ENCODE assay signal across 11 cellular contexts in the genomic region with DNA sequence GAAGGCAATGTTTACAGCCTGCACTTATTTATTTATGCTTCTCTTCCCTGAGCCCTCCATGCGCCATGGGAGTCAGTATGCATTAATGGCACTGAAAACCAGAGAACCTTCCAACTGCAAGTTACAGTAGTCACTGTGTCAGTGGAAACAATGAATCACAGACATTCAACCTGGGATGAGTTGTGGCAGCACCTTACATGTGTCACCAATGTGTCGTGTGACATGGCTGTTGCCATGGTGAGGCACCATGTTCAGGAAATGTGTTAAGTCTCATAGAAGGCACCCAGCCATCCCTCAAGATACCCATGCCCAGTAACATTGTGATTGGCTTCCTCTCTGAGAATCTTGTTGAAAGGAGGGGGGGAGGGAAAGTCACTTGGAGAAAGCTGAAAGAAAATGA.
A peak's percentile ranks its signal among the peaks of the same experiment; 100 is the strongest.
DNase-seq lines count a peak whose midpoint lies in the region; ATAC-seq lines count a peak whose summit lies in the region.
"Had no signal": no experiment of that assay in that cellular context is flagged by ENCODE, and none has a peak within 500 bp of the region (broad histone marks: within the 10 kb centered on the region; RNA-seq: fewer than 3 reads in every experiment).

No MANE protein-coding gene starts in this region.

- ATAC-seq in activated T-cell treated with anti-CD3 and anti-CD28 coated beads, Interleukin-2, amount 50 U/mL, for 72 hours (replicated peaks in 1 of 2) = peak; percentile 98 to 99
- ATAC-seq in HG03432 (IDR thresholded peaks at IDR 0.05; ENCODE audit: unreplicated experiment) (no peak), HG03045 (IDR thresholded peaks at IDR 0.05; ENCODE audit: unreplicated experiment) (no peak)

- H3K36me3 Mint-ChIP-seq in T-helper 2 cell treated with Interferon-gamma antibody and Interleukin-4, amounts not matched to agents 5 μg/mL and 100 μg/mL, for 36 hours (ENCODE audit: low read depth) = peaks cover 36% of the 10 kb centered on the region
- peaks cover 9 to 12% of the 10 kb centered on the region in 2 donors for H3K36me3 Mint-ChIP-seq in activated T-cell treated with anti-CD3 and anti-CD28 coated beads, Interleukin-2, amount 50 U/mL, for 72 hours (ENCODE audit: insufficient read depth in 2 of 2)

- peak; percentile 80 for DNase-seq in T-helper 2 cell treated with Interferon-gamma antibody and Interleukin-4, amounts not matched to agents 5 μg/mL and 100 μg/mL, for 36 hours (ENCODE audit: low spot score)
- peak; percentile 73 to 85 for DNase-seq in activated T-cell treated with anti-CD3 and anti-CD28 coated beads, Interleukin-2, amount 50 U/mL, for 72 hours
- DNase-seq in kidney glomerular epithelial cell (lab: John Stamatoyannopoulos, UW) (peak; percentile 15), T1000 (lab: John Stamatoyannopoulos, UW) (no peak), Kasumi-1 (lab: John Stamatoyannopoulos, UW) (no peak)
- DNase-seq in stimulated activated CD8-positive, alpha-beta memory T cell treated with anti-CD3 and anti-CD28 coated beads, Interleukin-4, amount 100 ng/mL, for 24 hours (ENCODE audit: low read depth) = peak; percentile 45
- DNase-seq: glutamatergic neuron, NCI-H1105 had no signal

- peak overlapping the region; percentile 38 for H3K27ac Mint-ChIP-seq in T-helper 2 cell treated with Interferon-gamma antibody and Interleukin-4, amounts not matched to agents 5 μg/mL and 100 μg/mL, for 36 hours
- peak overlapping the region; percentile 93 for H3K27ac Mint-ChIP-seq in activated T-cell treated with anti-CD3 and anti-CD28 coated beads, Interleukin-2, amount 50 U/mL, for 72 hours

- no peaks in the 10 kb centered on the region for H3K27me3 Mint-ChIP-seq in T-helper 2 cell treated with Interferon-gamma antibody and Interleukin-4, amounts not matched to agents 5 μg/mL and 100 μg/mL, for 36 hours (ENCODE audit: low read depth)
- H3K27me3 Mint-ChIP-seq in activated T-cell treated with anti-CD3 and anti-CD28 coated beads, Interleukin-2, amount 50 U/mL, for 72 hours (ENCODE audit: low read depth) = no peaks in the 10 kb centered on the region
- H3K27me3 Mint-ChIP-seq: brain had no signal

- H3K4me1 Mint-ChIP-seq in T-helper 2 cell treated with Interferon-gamma antibody and Interleukin-4, amounts not matched to agents 5 μg/mL and 100 μg/mL, for 36 hours (ENCODE audit: low read depth) = peaks cover 37% of the 10 kb centered on the region
- H3K4me1 Mint-ChIP-seq in activated T-cell treated with anti-CD3 and anti-CD28 coated beads, Interleukin-2, amount 50 U/mL, for 72 hours (ENCODE audit: low read depth) = peaks cover 83% of the 10 kb centered on the region

- no peak overlapping the region for H3K4me3 Mint-ChIP-seq in T-helper 2 cell treated with Interferon-gamma antibody and Interleukin-4, amounts not matched to agents 5 μg/mL and 100 μg/mL, for 36 hours
- H3K4me3 Mint-ChIP-seq in activated T-cell treated with anti-CD3 and anti-CD28 coated beads, Interleukin-2, amount 50 U/mL, for 72 hours = peak overlapping the region; percentile 65 to 82

- peaks cover 9% of the 10 kb centered on the region for H3K9me3 Mint-ChIP-seq in T-helper 2 cell treated with Interferon-gamma antibody and Interleukin-4, amounts not matched to agents 5 μg/mL and 100 μg/mL, for 36 hours
- H3K9me3 Mint-ChIP-seq in activated T-cell treated with anti-CD3 and anti-CD28 coated beads, Interleukin-2, amount 50 U/mL, for 72 hours = peaks cover 0 to 3% of the 10 kb centered on the region in 2 donors

Comparison
In these comparisons a context has a peak if more than half of its experiments do, and no peak if none do; other contexts are left out.
1. DNase-seq: peak in T-helper 2 cell treated with Interferon-gamma antibody and Interleukin-4, amounts not matched to agents 5 μg/mL and 100 μg/mL, for 36 hours (single experiment), activated T-cell treated with anti-CD3 and anti-CD28 coated beads, Interleukin-2, amount 50 U/mL, for 72 hours (2 of 2), kidney glomerular epithelial cell (single experiment) and stimulated activated CD8-positive, alpha-beta memory T cell treated with anti-CD3 and anti-CD28 coated beads, Interleukin-4, amount 100 ng/mL, for 24 hours (single experiment); none in T1000 (single experiment) and Kasumi-1 (0 of 2).
2. ATAC-seq: peak in activated T-cell treated with anti-CD3 and anti-CD28 coated beads, Interleukin-2, amount 50 U/mL, for 72 hours (2 of 2); none in HG03432 (single experiment) and HG03045 (single experiment).